In genomic region chr20:47086316-47086715, GRCh38 we compare ENCODE assay signal across 22 cellular contexts.
"Had no signal": no experiment of that assay in that cellular context is flagged by ENCODE, and none has a peak within 500 bp of the region (broad histone marks: within the 10 kb centered on the region; RNA-seq: fewer than 3 reads in every experiment).

No MANE protein-coding gene starts in this region.

- H3K27me3 ChIP-seq: esophagus squamous epithelium, gastrocnemius medialis, left lung had no signal

- ATAC-seq: effector memory CD8-positive, alpha-beta T cell; esophagus mucosa; gastrocnemius medialis; left cardiac atrium; left lung; left ventricle myocardium superior; lower lobe of right lung; mucosa of descending colon had no signal

- H3K4me3 ChIP-seq: coronary artery, esophagus squamous epithelium, gastrocnemius medialis, heart right ventricle, left lung, lower lobe of right lung, mucosa of descending colon had no signal

- H3K4me1 ChIP-seq: esophagus squamous epithelium, left lung, lower lobe of right lung had no signal

- DNase-seq: effector CD8-positive, alpha-beta T cell; effector memory CD8-positive, alpha-beta T cell; endodermal cell; erythroblast; esophagus squamous epithelium; foreskin fibroblast; foreskin melanocyte; gastrocnemius medialis; glutamatergic neuron; head of caudate nucleus; heart right ventricle; hippocampal formation; left cardiac atrium; left lung; left ventricle myocardium superior; lower lobe of right lung; mesenchymal stem cell; mucosa of descending colon; naive B cell had no signal

- H3K27ac ChIP-seq: coronary artery, epithelial cell of prostate, esophagus squamous epithelium, gastrocnemius medialis, left lung, lower lobe of right lung had no signal

- H3K36me3 ChIP-seq: gastrocnemius medialis, heart right ventricle, left lung, lower lobe of right lung had no signal

- H3K9me3 ChIP-seq: esophagus squamous epithelium, gastrocnemius medialis, lower lobe of right lung, mucosa of descending colon had no signal
